In genomic region chr3:14332392-14332791, GRCh38 we compare ENCODE assay signal across 23 cellular contexts.
"Had no signal": no experiment of that assay in that cellular context is flagged by ENCODE, and none has a peak within 500 bp of the region (broad histone marks: within the 10 kb centered on the region; RNA-seq: fewer than 3 reads in every experiment).

No MANE protein-coding gene starts in this region.

- H2AFZ ChIP-seq: parathyroid adenoma had no signal

- H3K9me3 Mint-ChIP-seq: naive thymus-derived CD8-positive, alpha-beta T cell; neural crest cell had no signal

- H3K9me3 ChIP-seq: esophagus muscularis mucosa, gastroesophageal sphincter, heart left ventricle, left lung, psoas muscle, sigmoid colon, suprapubic skin, vagina had no signal

- H3K27ac Mint-ChIP-seq: naive thymus-derived CD8-positive, alpha-beta T cell; stimulated activated naive B cell treated with anti-CD40 and anti-IgM and Interleukin-4, amounts not matched to agents 10 μg/mL and 1 μg/mL and 100 μg/mL, for 72 hours; stimulated activated naive CD8-positive, alpha-beta T cell treated with anti-CD3 and anti-CD28 coated beads, Interleukin-15, Interleukin-2, amounts not matched to agents 100 ng/mL and 50 ng/mL, for 24 hours had no signal

- ATAC-seq: foreskin keratinocyte; gastroesophageal sphincter; heart left ventricle; left cardiac atrium; left lung; naive thymus-derived CD8-positive, alpha-beta T cell; psoas muscle; right cardiac atrium; stimulated activated naive B cell treated with anti-CD40 and anti-IgM and Interleukin-4, amounts not matched to agents 10 μg/mL and 1 μg/mL and 100 μg/mL, for 72 hours had no signal

- H3K4me3 ChIP-seq: coronary artery, esophagus muscularis mucosa, gastroesophageal sphincter, heart left ventricle, left lung, psoas muscle, sigmoid colon, suprapubic skin, vagina had no signal

- H3K4me1 Mint-ChIP-seq: stimulated activated naive B cell treated with anti-CD40 and anti-IgM and Interleukin-4, amounts not matched to agents 10 μg/mL and 1 μg/mL and 100 μg/mL, for 72 hours had no signal

- H3K9ac ChIP-seq: parathyroid adenoma had no signal

- H3K36me3 Mint-ChIP-seq: naive thymus-derived CD8-positive, alpha-beta T cell; stimulated activated naive B cell treated with anti-CD40 and anti-IgM and Interleukin-4, amounts not matched to agents 10 μg/mL and 1 μg/mL and 100 μg/mL, for 72 hours had no signal

- H3K27me3 ChIP-seq: gastroesophageal sphincter, left lung, sigmoid colon, suprapubic skin, vagina had no signal

- H3K4me1 ChIP-seq: esophagus muscularis mucosa, gastroesophageal sphincter, heart left ventricle, sigmoid colon, vagina had no signal

- H3K36me3 ChIP-seq: esophagus muscularis mucosa, gastroesophageal sphincter, heart left ventricle, left lung, sigmoid colon, suprapubic skin, vagina had no signal

- H3K4me3 Mint-ChIP-seq: naive thymus-derived CD8-positive, alpha-beta T cell; neural crest cell; stimulated activated naive B cell treated with anti-CD40 and anti-IgM and Interleukin-4, amounts not matched to agents 10 μg/mL and 1 μg/mL and 100 μg/mL, for 72 hours; stimulated activated naive CD8-positive, alpha-beta T cell treated with anti-CD3 and anti-CD28 coated beads, Interleukin-15, Interleukin-2, amounts not matched to agents 100 ng/mL and 50 ng/mL, for 24 hours had no signal

- H3K27ac ChIP-seq: coronary artery, esophagus muscularis mucosa, foreskin keratinocyte, gastroesophageal sphincter, heart left ventricle, left lung, parathyroid adenoma, psoas muscle, sigmoid colon, suprapubic skin, vagina had no signal

- DNase-seq: dermis blood vessel endothelial cell; effector memory CD4-positive, alpha-beta T cell; foreskin keratinocyte; heart left ventricle; hippocampal formation; left cardiac atrium; left lung; mammary epithelial cell; psoas muscle; right cardiac atrium; sigmoid colon; stimulated activated CD4-positive, alpha-beta T cell treated with anti-CD3 and anti-CD28 coated beads, Interleukin-4, amount 100 ng/mL, for 4 hours; stimulated activated naive B cell treated with anti-CD40 and anti-IgM and Interleukin-4, amounts not matched to agents 10 μg/mL and 1 μg/mL and 100 μg/mL, for 72 hours; trophoblast cell had no signal
